7 cellular contexts compared by ENCODE assay signal in genomic region chr4:123649644-123650356, GRCh38.
A peak's percentile ranks its signal among the peaks of the same experiment; 100 is the strongest.
DNase-seq lines count a peak whose midpoint lies in the region; ATAC-seq and TF ChIP-seq lines count a peak whose summit lies in the region.

No MANE protein-coding gene starts in this region.

- H3K4me3 ChIP-seq in SJCRH30 (peak overlapping the region; percentile 42), right atrium auricular region (peak overlapping the region in 1 of 2 donors; percentile 18)

- TF ChIP-seq CTCF in right atrium auricular region (IDR thresholded peaks at IDR 0.05), result no peak

- H3K4me1 ChIP-seq in SJCRH30 (peaks cover 32% of the 10 kb centered on the region), right atrium auricular region (peaks cover 0 to 17% of the 10 kb centered on the region in 2 donors)

- H3K4me1 Mint-ChIP-seq in stimulated activated memory B cell treated with anti-CD40 and anti-IgM and Interleukin-4, amounts not matched to agents 10 μg/mL and 1 μg/mL and 100 μg/mL, for 72 hours, result peaks cover 16% of the 10 kb centered on the region

- H3K36me3 ChIP-seq in SJCRH30 (0 out of 2 replicates have a peak, but pooled peaks cover 3% of the 10 kb centered on the region), right atrium auricular region (no peaks in the 10 kb centered on the region)

- no peaks in the 10 kb centered on the region for H3K27me3 Mint-ChIP-seq in stimulated activated memory B cell treated with anti-CD40 and anti-IgM and Interleukin-4, amounts not matched to agents 10 μg/mL and 1 μg/mL and 100 μg/mL, for 72 hours

- no peaks in the 10 kb centered on the region for H3K36me3 Mint-ChIP-seq in stimulated activated memory B cell treated with anti-CD40 and anti-IgM and Interleukin-4, amounts not matched to agents 10 μg/mL and 1 μg/mL and 100 μg/mL, for 72 hours

- DNase-seq in SJCRH30 (peak; percentile 76 to 83), right atrium auricular region (ENCODE audit: low spot score) (no peak)
- DNase-seq in stimulated activated CD4-positive, alpha-beta T cell treated with anti-CD3 and anti-CD28 coated beads, Interleukin-12 subunit alpha, Interleukin-12 subunit beta, amount 100 ng/mL, for 4 hours, result no peak
- DNase-seq in stimulated activated CD4-positive, alpha-beta T cell treated with anti-CD3 and anti-CD28 coated beads, Interleukin-15, amount 100 ng/mL, for 24 hours, result no peak

- no peaks in the 10 kb centered on the region for H3K9me3 Mint-ChIP-seq in stimulated activated memory B cell treated with anti-CD40 and anti-IgM and Interleukin-4, amounts not matched to agents 10 μg/mL and 1 μg/mL and 100 μg/mL, for 72 hours

- H3K27ac Mint-ChIP-seq in stimulated activated memory B cell treated with anti-CD40 and anti-IgM and Interleukin-4, amounts not matched to agents 10 μg/mL and 1 μg/mL and 100 μg/mL, for 72 hours, result no peak overlapping the region

- ATAC-seq in GM19468 (IDR thresholded peaks at IDR 0.05; ENCODE audit: extremely low read depth, unreplicated experiment), result peak; percentile 4
- ATAC-seq in HG03521 (IDR thresholded peaks at IDR 0.05; ENCODE audit: unreplicated experiment), result peak; percentile 23
- ATAC-seq in stimulated activated memory B cell treated with anti-CD40 and anti-IgM and Interleukin-4, amounts not matched to agents 10 μg/mL and 1 μg/mL and 100 μg/mL, for 72 hours, result peak; percentile 58

- H3K27me3 ChIP-seq in SJCRH30 (no peaks in the 10 kb centered on the region), right atrium auricular region (no peaks in the 10 kb centered on the region)

- H3K4me3 Mint-ChIP-seq in stimulated activated memory B cell treated with anti-CD40 and anti-IgM and Interleukin-4, amounts not matched to agents 10 μg/mL and 1 μg/mL and 100 μg/mL, for 72 hours, result no peak overlapping the region

- peak overlapping the region; percentile 54 for H3K27ac ChIP-seq in SJCRH30
- peak overlapping the region; percentile 63 to 64 for H3K27ac ChIP-seq in right atrium auricular region

- H3K9me3 ChIP-seq in SJCRH30 (replicated peaks) (no peaks in the 10 kb centered on the region), right atrium auricular region (no peaks in the 10 kb centered on the region)

Comparison
In these comparisons a context has a peak if more than half of its experiments do, and no peak if none do; other contexts are left out.
1. ATAC-seq: peak in every context shown above with its lines; median percentile 58 in stimulated activated memory B cell treated with anti-CD40 and anti-IgM and Interleukin-4, amounts not matched to agents 10 μg/mL and 1 μg/mL and 100 μg/mL, for 72 hours; 23 in HG03521; 4 in GM19468.
2. DNase-seq: peak in SJCRH30 (2 of 2); none in right atrium auricular region (single experiment), stimulated activated CD4-positive, alpha-beta T cell treated with anti-CD3 and anti-CD28 coated beads, Interleukin-12 subunit alpha, Interleukin-12 subunit beta, amount 100 ng/mL, for 4 hours (single experiment) and stimulated activated CD4-positive, alpha-beta T cell treated with anti-CD3 and anti-CD28 coated beads, Interleukin-15, amount 100 ng/mL, for 24 hours (single experiment).